Comparison of ENCODE assay signal across 19 cellular contexts in genomic region chr10:20993387-20994170, GRCh38.
DNase-seq lines count a peak whose midpoint lies in the region; ATAC-seq and TF ChIP-seq lines count a peak whose summit lies in the region.
"Had no signal": no experiment of that assay in that cellular context is flagged by ENCODE, and none has a peak within 500 bp of the region (broad histone marks: within the 10 kb centered on the region; RNA-seq: fewer than 3 reads in every experiment).

No MANE protein-coding gene starts in this region.

- DNase-seq in SJSA1 (ENCODE audit: low read depth in 1 of 2, low spot score in 2 of 2), result peak; percentile 49 to 65
- DNase-seq in esophagus squamous epithelium (lab: John Stamatoyannopoulos, UW), result no peak
- peak; percentile 89 for DNase-seq in retinal pigment epithelial cell (ENCODE audit: low read depth)
- DNase-seq in mesothelial cell of epicardium (ENCODE audit: low spot score in 2 of 2, unreplicated experiment in 2 of 2), result no peak
- no peak for DNase-seq in activated T-helper 1 cell treated with anti-CD3 and anti-CD28 coated beads, Interleukin-12 subunit alpha, Interleukin-12 subunit beta, Interleukin-2, Interleukin-4 antibody, amounts not matched to agents 30 ng/mL and 10 ng/mL and 1 ng/mL, durations not matched to agents 14 hours and 24 hours and 36 hours (ENCODE audit: low spot score)
- no peak for DNase-seq in AG08395 (ENCODE audit: low spot score)
- DNase-seq: activated CD8-positive, alpha-beta T cell treated with anti-CD3 and anti-CD28 coated beads for 36 hours; activated effector memory CD4-positive, alpha-beta T cell treated with anti-CD3 and anti-CD28 coated beads, Interleukin-2, amount 50 U/mL, for 16 hours; C1 segment of cervical spinal cord; DND-41; H9; heart left ventricle; KG1; NCI-H1436 treated with DMSO at 0.1 percent for 48 hours; NCI-H446; stimulated activated naive CD8-positive, alpha-beta T cell treated with anti-CD3 and anti-CD28 coated beads, Interleukin-15, amount 100 ng/mL, for 72 hours had no signal

- H3K36me3 ChIP-seq in HEK293 (ENCODE audit: control insufficient read depth in 2 of 2, insufficient read depth in 1 of 2, low read length in 2 of 2) (no peaks in the 10 kb centered on the region), SJSA1 (no peaks in the 10 kb centered on the region), esophagus squamous epithelium (no peaks in the 10 kb centered on the region)
- H3K36me3 ChIP-seq: heart left ventricle had no signal

- intact Hi-C loops in esophagus squamous epithelium (cut with DNase I), result no loop called here
- intact Hi-C loops in activated T-helper 1 cell treated with anti-CD3 and anti-CD28 coated beads, Interleukin-12 subunit alpha, Interleukin-12 subunit beta, Interleukin-2, Interleukin-4 antibody, amounts not matched to agents 30 ng/mL and 10 ng/mL and 1 ng/mL, durations not matched to agents 14 hours and 24 hours and 36 hours (cut with micrococcal nuclease), result no loop called here

- 80 to 84% methylated on average over 10 of the region's 10 CpGs for WGBS in esophagus squamous epithelium, 2 donors

- H3K4me1 Mint-ChIP-seq in mesothelial cell of epicardium, result peaks cover 39% of the 10 kb centered on the region
- H3K4me1 Mint-ChIP-seq in activated T-helper 1 cell treated with anti-CD3 and anti-CD28 coated beads, Interleukin-12 subunit alpha, Interleukin-12 subunit beta, Interleukin-2, Interleukin-4 antibody, amounts not matched to agents 30 ng/mL and 10 ng/mL and 1 ng/mL, durations not matched to agents 14 hours and 24 hours and 36 hours (ENCODE audit: low read depth), result no peaks in the 10 kb centered on the region
- H3K4me1 Mint-ChIP-seq: stimulated activated naive CD8-positive, alpha-beta T cell treated with anti-CD3 and anti-CD28 coated beads, Interleukin-15, amount 100 ng/mL, for 72 hours had no signal

- H3K27me3 ChIP-seq in SJSA1 (replicated peaks) (no peaks in the 10 kb centered on the region), esophagus squamous epithelium (no peaks in the 10 kb centered on the region)
- H3K27me3 ChIP-seq: heart left ventricle had no signal

- H3K27ac Mint-ChIP-seq in mesothelial cell of epicardium, result no peak overlapping the region
- no peak overlapping the region for H3K27ac Mint-ChIP-seq in activated T-helper 1 cell treated with anti-CD3 and anti-CD28 coated beads, Interleukin-12 subunit alpha, Interleukin-12 subunit beta, Interleukin-2, Interleukin-4 antibody, amounts not matched to agents 30 ng/mL and 10 ng/mL and 1 ng/mL, durations not matched to agents 14 hours and 24 hours and 36 hours
- H3K27ac Mint-ChIP-seq: activated CD8-positive, alpha-beta T cell treated with anti-CD3 and anti-CD28 coated beads for 36 hours; H9; stimulated activated naive CD8-positive, alpha-beta T cell treated with anti-CD3 and anti-CD28 coated beads, Interleukin-15, amount 100 ng/mL, for 72 hours had no signal

- H3K36me3 Mint-ChIP-seq in mesothelial cell of epicardium, result peaks cover under 1% of the 10 kb centered on the region
- no peaks in the 10 kb centered on the region for H3K36me3 Mint-ChIP-seq in activated T-helper 1 cell treated with anti-CD3 and anti-CD28 coated beads, Interleukin-12 subunit alpha, Interleukin-12 subunit beta, Interleukin-2, Interleukin-4 antibody, amounts not matched to agents 30 ng/mL and 10 ng/mL and 1 ng/mL, durations not matched to agents 14 hours and 24 hours and 36 hours (ENCODE audit: low read depth)

- no peak overlapping the region for H3K27ac ChIP-seq in HEK293 (ENCODE audit: extremely low read depth, low read depth, low read length)
- H3K27ac ChIP-seq in SJSA1, result no peak overlapping the region
- peak overlapping the region in 3 of 4 donors; percentile 19 to 77 (median 29) for H3K27ac ChIP-seq in esophagus squamous epithelium
- H3K27ac ChIP-seq: heart left ventricle, SK-N-MC had no signal

- no peaks in the 10 kb centered on the region for H3K27me3 Mint-ChIP-seq in mesothelial cell of epicardium (ENCODE audit: low read depth)
- no peaks in the 10 kb centered on the region for H3K27me3 Mint-ChIP-seq in activated T-helper 1 cell treated with anti-CD3 and anti-CD28 coated beads, Interleukin-12 subunit alpha, Interleukin-12 subunit beta, Interleukin-2, Interleukin-4 antibody, amounts not matched to agents 30 ng/mL and 10 ng/mL and 1 ng/mL, durations not matched to agents 14 hours and 24 hours and 36 hours (ENCODE audit: insufficient read depth)
- H3K27me3 Mint-ChIP-seq: stimulated activated naive CD8-positive, alpha-beta T cell treated with anti-CD3 and anti-CD28 coated beads, Interleukin-15, amount 100 ng/mL, for 72 hours had no signal

- H3K9me3 Mint-ChIP-seq in mesothelial cell of epicardium, result peaks cover 2% of the 10 kb centered on the region
- H3K9me3 Mint-ChIP-seq in activated T-helper 1 cell treated with anti-CD3 and anti-CD28 coated beads, Interleukin-12 subunit alpha, Interleukin-12 subunit beta, Interleukin-2, Interleukin-4 antibody, amounts not matched to agents 30 ng/mL and 10 ng/mL and 1 ng/mL, durations not matched to agents 14 hours and 24 hours and 36 hours, result peaks cover 3% of the 10 kb centered on the region
- H3K9me3 Mint-ChIP-seq: activated CD8-positive, alpha-beta T cell treated with anti-CD3 and anti-CD28 coated beads for 36 hours had no signal

- POLR2A ChIA-PET in HEK293 (lab: Yijun Ruan, JAX), result no interaction called here

- H3K4me3 Mint-ChIP-seq in mesothelial cell of epicardium, result no peak overlapping the region
- H3K4me3 Mint-ChIP-seq in activated T-helper 1 cell treated with anti-CD3 and anti-CD28 coated beads, Interleukin-12 subunit alpha, Interleukin-12 subunit beta, Interleukin-2, Interleukin-4 antibody, amounts not matched to agents 30 ng/mL and 10 ng/mL and 1 ng/mL, durations not matched to agents 14 hours and 24 hours and 36 hours, result no peak overlapping the region
- H3K4me3 Mint-ChIP-seq: activated CD8-positive, alpha-beta T cell treated with anti-CD3 and anti-CD28 coated beads for 36 hours; H9; stimulated activated naive CD8-positive, alpha-beta T cell treated with anti-CD3 and anti-CD28 coated beads, Interleukin-15, amount 100 ng/mL, for 72 hours had no signal

- no peak for TF ChIP-seq POLR2A in esophagus squamous epithelium (IDR thresholded peaks at IDR 0.05)

- no peak for TF ChIP-seq CTCF in HEK293 (tag by site-specific recombination; IDR thresholded peaks at IDR 0.05)
- TF ChIP-seq CTCF in esophagus squamous epithelium (IDR thresholded peaks at IDR 0.05), result no peak
- TF ChIP-seq CTCF in retinal pigment epithelial cell (conservative IDR thresholded peaks at IDR 0.05; ENCODE audit: low read depth, low read length), result no peak
- no peak for TF ChIP-seq CTCF in mesothelial cell of epicardium (IDR thresholded peaks at IDR 0.05; ENCODE audit: unreplicated experiment)

- H3K9me3 ChIP-seq in HEK293 (ENCODE audit: control insufficient read depth, insufficient read depth, low read depth, low read length) (no peaks in the 10 kb centered on the region), SJSA1 (replicated peaks) (no peaks in the 10 kb centered on the region), esophagus squamous epithelium (no peaks in the 10 kb centered on the region)
- H3K9me3 ChIP-seq: heart left ventricle had no signal

- ATAC-seq in GM18873 (IDR thresholded peaks at IDR 0.05; ENCODE audit: low FRiP score, unreplicated experiment), result no peak
- ATAC-seq: activated CD8-positive, alpha-beta T cell treated with anti-CD3 and anti-CD28 coated beads for 36 hours; heart left ventricle; stimulated activated naive CD8-positive, alpha-beta T cell treated with anti-CD3 and anti-CD28 coated beads, Interleukin-15, amount 100 ng/mL, for 72 hours had no signal

- CTCF ChIA-PET in HEK293 (lab: Yijun Ruan, JAX), result no interaction called here

- H3K4me1 ChIP-seq in HEK293 (ENCODE audit: control insufficient read depth, insufficient read depth, low read length) (no peaks in the 10 kb centered on the region), SJSA1 (replicated peaks) (peaks cover 25% of the 10 kb centered on the region), esophagus squamous epithelium (peaks cover 0 to 36% (median 0%) of the 10 kb centered on the region in 3 donors)

- H3K4me3 ChIP-seq in HEK293 (ENCODE audit: low read depth, low read length) (no peak overlapping the region), SJSA1 (no peak overlapping the region), esophagus squamous epithelium (no peak overlapping the region), retinal pigment epithelial cell (ENCODE audit: low read length) (no peak overlapping the region)
- H3K4me3 ChIP-seq: heart left ventricle, SK-N-MC had no signal

TF ChIP-seq in HEK293, 187 proteins besides CTCF, POLR2A, EP300 and RAD21:
- TF ChIP-seq ZNF350 (tag by site-specific recombination; IDR thresholded peaks at IDR 0.05) (0 out of 2 replicates have a peak, but pooled peaks have one; percentile 17), ZFP37 (tag by site-specific recombination; IDR thresholded peaks at IDR 0.05) (no peak), SP7 (tag by site-specific recombination; IDR thresholded peaks at IDR 0.05) (peak; percentile 72), ZNF184 (tag by site-specific recombination; IDR thresholded peaks at IDR 0.05) (0 out of 2 replicates have a peak, but pooled peaks have one; percentile 20), KLF10 (tag by site-specific recombination; IDR thresholded peaks at IDR 0.05) (0 out of 2 replicates have a peak, but pooled peaks have one; percentile 16), ZNF274 (IDR thresholded peaks at IDR 0.05; ENCODE audit: low read length) (no peak), ZNF274 (tag by site-specific recombination; IDR thresholded peaks at IDR 0.05; ENCODE audit: borderline replicate concordance) (no peak)
- TF ChIP-seq, protein P1, sequence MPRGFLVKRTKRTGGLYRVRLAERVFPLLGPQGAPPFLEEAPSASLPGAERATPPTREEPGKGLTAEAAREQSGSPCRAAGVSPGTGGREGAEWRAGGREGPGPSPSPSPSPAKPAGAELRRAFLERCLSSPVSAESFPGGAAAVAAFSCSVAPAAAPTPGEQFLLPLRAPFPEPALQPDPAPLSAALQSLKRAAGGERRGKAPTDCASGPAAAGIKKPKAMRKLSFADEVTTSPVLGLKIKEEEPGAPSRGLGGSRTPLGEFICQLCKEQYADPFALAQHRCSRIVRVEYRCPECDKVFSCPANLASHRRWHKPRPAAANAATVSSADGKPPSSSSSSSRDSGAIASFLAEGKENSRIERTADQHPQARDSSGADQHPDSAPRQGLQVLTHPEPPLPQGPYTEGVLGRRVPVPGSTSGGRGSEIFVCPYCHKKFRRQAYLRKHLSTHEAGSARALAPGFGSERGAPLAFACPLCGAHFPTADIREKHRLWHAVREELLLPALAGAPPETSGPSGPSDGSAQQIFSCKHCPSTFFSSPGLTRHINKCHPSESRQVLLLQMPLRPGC (tag by site-specific recombination; IDR thresholded peaks at IDR 0.05), result 0 out of 2 replicates have a peak, but pooled peaks have one; percentile 13

Comparison
In these comparisons a context has a peak if more than half of its experiments do, and no peak if none do; other contexts are left out.
1. H3K27ac ChIP-seq: peak in esophagus squamous epithelium (3 of 4); none in HEK293 (single experiment) and SJSA1 (single experiment).
2. DNase-seq: peak in SJSA1 (2 of 2) and retinal pigment epithelial cell (single experiment); none in esophagus squamous epithelium (single experiment), mesothelial cell of epicardium (0 of 2), activated T-helper 1 cell treated with anti-CD3 and anti-CD28 coated beads, Interleukin-12 subunit alpha, Interleukin-12 subunit beta, Interleukin-2, Interleukin-4 antibody, amounts not matched to agents 30 ng/mL and 10 ng/mL and 1 ng/mL, durations not matched to agents 14 hours and 24 hours and 36 hours (single experiment) and AG08395 (single experiment).